Comparison of ENCODE assay signal across 8 cellular contexts in the genomic region with DNA sequence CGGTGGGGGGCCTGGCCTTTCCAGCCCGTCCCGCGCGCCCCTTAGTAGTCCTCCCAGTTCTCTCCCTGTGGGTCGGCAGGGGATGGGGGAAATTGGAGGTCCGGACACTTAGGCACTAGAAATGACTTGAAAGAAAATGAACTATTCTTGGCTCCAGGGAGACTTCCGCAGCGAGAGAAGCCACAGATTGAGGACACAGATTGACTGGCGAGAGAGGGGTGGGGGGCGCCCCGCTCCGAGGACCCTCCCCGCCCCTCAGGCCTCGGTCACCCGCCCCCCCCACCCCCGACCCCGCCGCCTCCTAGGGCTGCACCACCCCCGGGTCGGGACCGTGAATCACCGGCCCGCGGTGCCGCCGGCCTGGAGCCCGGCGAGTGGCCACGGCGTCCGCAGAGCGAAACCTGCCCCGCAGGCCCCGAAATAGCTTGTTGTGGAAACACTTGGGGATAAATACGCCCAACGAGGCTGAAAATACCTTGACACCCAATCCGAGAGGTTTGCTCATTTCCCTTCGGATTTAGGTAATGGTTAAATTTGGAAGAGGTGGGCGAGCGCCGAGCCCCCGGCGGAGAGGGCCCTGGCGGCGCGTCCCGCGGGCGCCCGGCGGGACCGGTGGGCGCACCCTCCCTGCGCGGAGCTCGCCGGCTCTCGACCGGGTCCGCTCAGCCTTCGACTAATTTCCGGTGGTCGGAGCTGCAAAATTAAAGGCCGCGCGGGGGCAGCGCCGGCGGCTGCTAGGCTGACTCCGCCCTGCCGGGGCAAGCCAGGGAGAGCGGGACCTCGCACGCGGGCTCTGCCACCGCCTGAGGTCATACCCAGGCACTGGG. TPM values are rescaled to one million over a fixed set of nuclear protein-coding genes. Genes with fewer than 3 reads are reported as not detected.
DNase-seq lines count a peak whose midpoint lies in the region; ATAC-seq, FAIRE-seq and TF ChIP-seq lines count a peak whose summit lies in the region.

A gene (minus strand): TSS at position 675 of the 827 bp plus-strand sequence. CDS start 3,438 bp downstream, outside the sequence.

- DNase-seq in NT2/D1 (ENCODE audit: low read depth, low spot score) = no peak
- DNase-seq in activated effector memory CD4-positive, alpha-beta T cell treated with Interleukin-2 at 50 U/mL for 16 hours = peak; percentile 49
- DNase-seq in right atrium auricular region (ENCODE audit: low spot score) = no peak
- DNase-seq in small intestine = peak; percentile 46

- H3K27ac ChIP-seq in right atrium auricular region = no peak within 1 kb of the TSS
- H3K27ac ChIP-seq in small intestine (ENCODE audit: low read depth in 1 of 2, low read length in 1 of 2) = peak within 1 kb of the TSS; percentile 81 to 87

- TF ChIP-seq CTCF in right atrium auricular region (IDR thresholded peaks at IDR 0.05) = no peak

- H3K4me3 ChIP-seq in NT2/D1 (ENCODE audit: insufficient read length, low read depth) (peak within 1 kb of the TSS; percentile 46), right atrium auricular region (peak within 1 kb of the TSS; percentile 29 to 58), small intestine (ENCODE audit: low read depth in 1 of 2, low read length in 2 of 2) (peak within 1 kb of the TSS; percentile 46 to 58)

- H3K9ac ChIP-seq in NT2/D1 (ENCODE audit: insufficient read length, low read depth) = peak within 1 kb of the TSS; percentile 44

- H3K4me1 ChIP-seq in NT2/D1 (ENCODE audit: insufficient read depth, insufficient read length) (peaks cover 23% of the 10 kb centered on the region), right atrium auricular region (peaks cover 0 to 55% of the 10 kb centered on the region in 2 donors), small intestine (ENCODE audit: control insufficient read depth in 2 of 2, insufficient read depth in 1 of 2, low read depth in 1 of 2, low read length in 1 of 2) (peaks cover 0 to 7% of the 10 kb centered on the region in 2 donors)

- FAIRE-seq in small intestine (lab: Jason Lieb, UNC) = no peak

- no peaks in the 10 kb centered on the region for H3K36me3 ChIP-seq in NT2/D1 (ENCODE audit: insufficient read depth, insufficient read length, low read length)
- H3K36me3 ChIP-seq in right atrium auricular region = no peaks in the 10 kb centered on the region
- H3K36me3 ChIP-seq in small intestine (ENCODE audit: control insufficient read depth in 2 of 2, insufficient read depth in 2 of 2, low read length in 2 of 2) = no peaks in the 10 kb centered on the region

- H3K27me3 ChIP-seq in NT2/D1 (ENCODE audit: insufficient read depth, insufficient read length) (peaks cover 86% of the 10 kb centered on the region), right atrium auricular region (peaks cover 38 to 42% of the 10 kb centered on the region in 2 donors), small intestine (ENCODE audit: control insufficient read depth in 2 of 2, insufficient read depth in 2 of 2, low read length in 2 of 2) (peaks cover 0 to 17% of the 10 kb centered on the region in 2 donors)

- 0 to 1% (median 1%) methylated on average over 71 to 77 of the region's 77 CpGs for WGBS in small intestine, 3 donors

- ATAC-seq in GM18502 (IDR thresholded peaks at IDR 0.05; ENCODE audit: poor library complexity, unreplicated experiment) (peak; percentile 32), HG02623 (IDR thresholded peaks at IDR 0.05; ENCODE audit: unreplicated experiment) (peak; percentile 25), HG03378 (IDR thresholded peaks at IDR 0.05; ENCODE audit: unreplicated experiment) (no peak), HG03457 (IDR thresholded peaks at IDR 0.05; ENCODE audit: unreplicated experiment) (no peak)

- H3K9me3 ChIP-seq in NT2/D1 (ENCODE audit: insufficient read depth, low read length) = no peaks in the 10 kb centered on the region
- H3K9me3 ChIP-seq in right atrium auricular region = no peaks in the 10 kb centered on the region
- H3K9me3 ChIP-seq in small intestine (ENCODE audit: control insufficient read depth, low read depth) = no peaks in the 10 kb centered on the region

RNA-seq across cellular contexts. Expression of the gene that starts here (rescaled TPM):
- total RNA-seq in right atrium auricular region = 1 to 10 TPM in 1 of 2 donors, under 1 TPM in 1; 0.30 to 1.1 TPM
- polyA plus RNA-seq in small intestine = 1 to 10 TPM; 2.5 to 3.0 (median 2.7) TPM

Comparison
In these comparisons a context has a peak if more than half of its experiments do, and no peak if none do; other contexts are left out.
1. ATAC-seq: peak in GM18502 (single experiment) and HG02623 (single experiment); none in HG03378 (single experiment) and HG03457 (single experiment).
2. DNase-seq: peak in activated effector memory CD4-positive, alpha-beta T cell treated with Interleukin-2 at 50 U/mL for 16 hours (single experiment) and small intestine (single experiment); none in NT2/D1 (single experiment) and right atrium auricular region (single experiment).
3. H3K27ac ChIP-seq: peak in small intestine (2 of 2); none in right atrium auricular region (0 of 2).
4. Peak in every context shown above with its lines, with median percentiles within 50 percentile points of each other: H3K4me3 ChIP-seq.